1 cellular context compared by ENCODE assay signal in genomic region chr22:49191506-49191980, GRCh38.
TF ChIP-seq lines count a peak whose summit lies in the region.

No MANE protein-coding gene starts in this region.

TF ChIP-seq in GM23338, 12 proteins besides CTCF, POLR2A, EP300 and RAD21 (continued from another document):
- TF ChIP-seq ETS1 (IDR thresholded peaks at IDR 0.05), result no peak
- no peak for TF ChIP-seq ZNF331 (CRISPR knock-in tag; IDR thresholded peaks at IDR 0.05; ENCODE audit: low read depth)
- TF ChIP-seq, protein P1, sequence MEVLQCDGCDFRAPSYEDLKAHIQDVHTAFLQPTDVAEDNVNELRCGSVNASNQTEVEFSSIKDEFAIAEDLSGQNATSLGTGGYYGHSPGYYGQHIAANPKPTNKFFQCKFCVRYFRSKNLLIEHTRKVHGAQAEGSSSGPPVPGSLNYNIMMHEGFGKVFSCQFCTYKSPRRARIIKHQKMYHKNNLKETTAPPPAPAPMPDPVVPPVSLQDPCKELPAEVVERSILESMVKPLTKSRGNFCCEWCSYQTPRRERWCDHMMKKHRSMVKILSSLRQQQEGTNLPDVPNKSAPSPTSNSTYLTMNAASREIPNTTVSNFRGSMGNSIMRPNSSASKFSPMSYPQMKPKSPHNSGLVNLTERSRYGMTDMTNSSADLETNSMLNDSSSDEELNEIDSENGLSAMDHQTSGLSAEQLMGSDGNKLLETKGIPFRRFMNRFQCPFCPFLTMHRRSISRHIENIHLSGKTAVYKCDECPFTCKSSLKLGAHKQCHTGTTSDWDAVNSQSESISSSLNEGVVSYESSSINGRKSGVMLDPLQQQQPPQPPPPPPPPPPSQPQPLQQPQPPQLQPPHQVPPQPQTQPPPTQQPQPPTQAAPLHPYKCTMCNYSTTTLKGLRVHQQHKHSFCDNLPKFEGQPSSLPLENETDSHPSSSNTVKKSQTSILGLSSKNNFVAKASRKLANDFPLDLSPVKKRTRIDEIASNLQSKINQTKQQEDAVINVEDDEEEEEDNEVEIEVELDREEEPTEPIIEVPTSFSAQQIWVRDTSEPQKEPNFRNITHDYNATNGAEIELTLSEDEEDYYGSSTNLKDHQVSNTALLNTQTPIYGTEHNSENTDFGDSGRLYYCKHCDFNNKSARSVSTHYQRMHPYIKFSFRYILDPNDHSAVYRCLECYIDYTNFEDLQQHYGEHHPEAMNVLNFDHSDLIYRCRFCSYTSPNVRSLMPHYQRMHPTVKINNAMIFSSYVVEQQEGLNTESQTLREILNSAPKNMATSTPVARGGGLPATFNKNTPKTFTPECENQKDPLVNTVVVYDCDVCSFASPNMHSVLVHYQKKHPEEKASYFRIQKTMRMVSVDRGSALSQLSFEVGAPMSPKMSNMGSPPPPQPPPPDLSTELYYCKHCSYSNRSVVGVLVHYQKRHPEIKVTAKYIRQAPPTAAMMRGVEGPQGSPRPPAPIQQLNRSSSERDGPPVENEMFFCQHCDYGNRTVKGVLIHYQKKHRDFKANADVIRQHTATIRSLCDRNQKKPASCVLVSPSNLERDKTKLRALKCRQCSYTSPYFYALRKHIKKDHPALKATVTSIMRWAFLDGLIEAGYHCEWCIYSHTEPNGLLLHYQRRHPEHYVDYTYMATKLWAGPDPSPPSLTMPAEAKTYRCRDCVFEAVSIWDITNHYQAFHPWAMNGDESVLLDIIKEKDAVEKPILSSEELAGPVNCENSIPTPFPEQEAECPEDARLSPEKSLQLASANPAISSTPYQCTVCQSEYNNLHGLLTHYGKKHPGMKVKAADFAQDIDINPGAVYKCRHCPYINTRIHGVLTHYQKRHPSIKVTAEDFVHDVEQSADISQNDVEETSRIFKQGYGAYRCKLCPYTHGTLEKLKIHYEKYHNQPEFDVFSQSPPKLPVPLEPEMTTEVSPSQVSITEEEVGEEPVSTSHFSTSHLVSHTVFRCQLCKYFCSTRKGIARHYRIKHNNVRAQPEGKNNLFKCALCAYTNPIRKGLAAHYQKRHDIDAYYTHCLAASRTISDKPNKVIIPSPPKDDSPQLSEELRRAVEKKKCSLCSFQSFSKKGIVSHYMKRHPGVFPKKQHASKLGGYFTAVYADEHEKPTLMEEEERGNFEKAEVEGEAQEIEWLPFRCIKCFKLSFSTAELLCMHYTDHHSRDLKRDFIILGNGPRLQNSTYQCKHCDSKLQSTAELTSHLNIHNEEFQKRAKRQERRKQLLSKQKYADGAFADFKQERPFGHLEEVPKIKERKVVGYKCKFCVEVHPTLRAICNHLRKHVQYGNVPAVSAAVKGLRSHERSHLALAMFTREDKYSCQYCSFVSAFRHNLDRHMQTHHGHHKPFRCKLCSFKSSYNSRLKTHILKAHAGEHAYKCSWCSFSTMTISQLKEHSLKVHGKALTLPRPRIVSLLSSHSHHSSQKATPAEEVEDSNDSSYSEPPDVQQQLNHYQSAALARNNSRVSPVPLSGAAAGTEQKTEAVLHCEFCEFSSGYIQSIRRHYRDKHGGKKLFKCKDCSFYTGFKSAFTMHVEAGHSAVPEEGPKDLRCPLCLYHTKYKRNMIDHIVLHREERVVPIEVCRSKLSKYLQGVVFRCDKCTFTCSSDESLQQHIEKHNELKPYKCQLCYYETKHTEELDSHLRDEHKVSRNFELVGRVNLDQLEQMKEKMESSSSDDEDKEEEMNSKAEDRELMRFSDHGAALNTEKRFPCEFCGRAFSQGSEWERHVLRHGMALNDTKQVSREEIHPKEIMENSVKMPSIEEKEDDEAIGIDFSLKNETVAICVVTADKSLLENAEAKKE (CRISPR knock-in tag; IDR thresholded peaks at IDR 0.05), result no peak
- no peak for TF ChIP-seq NANOG (IDR thresholded peaks at IDR 0.05; ENCODE audit: borderline replicate concordance)
- no peak for TF ChIP-seq POLR2AphosphoS5 (IDR thresholded peaks at IDR 0.05; ENCODE audit: low read depth)
- TF ChIP-seq EZH2 (IDR thresholded peaks at IDR 0.05; ENCODE audit: low read depth, unreplicated experiment), result no peak
- no peak for TF ChIP-seq REST (IDR thresholded peaks at IDR 0.05; ENCODE audit: unreplicated experiment)
